8 cellular contexts compared by ENCODE assay signal in the genomic region with DNA sequence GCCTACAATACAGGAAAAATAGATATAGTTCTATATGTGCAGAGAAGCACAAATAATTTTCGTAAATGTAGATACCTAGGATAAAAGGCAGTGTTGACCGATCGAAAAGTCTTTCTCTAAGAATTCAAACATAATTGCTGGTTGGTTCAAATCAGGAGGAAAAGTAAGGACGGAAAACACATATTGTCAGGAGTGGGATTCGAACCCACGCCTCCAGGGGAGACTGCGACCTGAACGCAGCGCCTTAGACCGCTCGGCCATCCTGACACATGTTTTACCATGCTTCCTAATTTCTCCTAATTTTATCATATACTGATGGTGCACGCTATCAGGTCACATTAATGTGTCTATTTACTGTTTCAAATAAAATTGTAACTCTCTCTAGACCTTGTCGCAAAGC. TPM values are rescaled to one million over a fixed set of nuclear protein-coding genes. Genes with fewer than 3 reads are reported as not detected.
A peak's percentile ranks its signal among the peaks of the same experiment; 100 is the strongest.
DNase-seq lines count a peak whose midpoint lies in the region; ATAC-seq, FAIRE-seq and TF ChIP-seq lines count a peak whose summit lies in the region.
"Not testable (repeated sequence)": the region's sequence is repeated elsewhere in the genome, so short reads cannot be mapped to it uniquely, and the experiment has no call there.

No MANE protein-coding gene starts in this region.

- peak; percentile 87 for FAIRE-seq in TTC549 (lab: Jason Lieb, UNC)

- TF ChIP-seq CTCF in GM12865 (IDR thresholded peaks at IDR 0.05; ENCODE audit: insufficient read depth, low read depth, low read length, missing control alignments); ascending aorta (IDR thresholded peaks at IDR 0.05); parathyroid adenoma (IDR thresholded peaks at IDR 0.05); tibial artery (IDR thresholded peaks at IDR 0.05): not testable (repeated sequence)

- H3K27me3 ChIP-seq in ascending aorta; parathyroid adenoma (ENCODE audit: control insufficient read depth, insufficient read depth, low read length); tibial artery: not testable (repeated sequence)

- not testable (repeated sequence) for H3K79me2 ChIP-seq in parathyroid adenoma

- not testable (repeated sequence) for H2AFZ ChIP-seq in parathyroid adenoma

- H3K9ac ChIP-seq in parathyroid adenoma: not testable (repeated sequence)

- not testable (repeated sequence) for H3K4me1 ChIP-seq in ascending aorta, parathyroid adenoma
- H3K4me1 ChIP-seq in tibial artery: peaks cover 0 to 23% (median 5%) of the 10 kb centered on the region in 4 donors

- H3K4me2 ChIP-seq in parathyroid adenoma (ENCODE audit: low read length): not testable (repeated sequence)

- H3K27ac ChIP-seq in ascending aorta: peak overlapping the region; percentile 91 to 97
- H3K27ac ChIP-seq in parathyroid adenoma: not testable (repeated sequence)
- H3K27ac ChIP-seq in tibial artery: peak overlapping the region; percentile 92

- intact Hi-C loops in ascending aorta (cut with DNase I): loop anchor here (5.0 kb wide), 1 partner anchor 197 kb away; no protein-coding TSS in a partner anchor
- intact Hi-C loops in left ventricle myocardium superior (cut with micrococcal nuclease); tibial artery (cut with DNase I; ENCODE audit: low total_unique reads): not testable (repeated sequence)

- H3K9me3 ChIP-seq in ascending aorta; parathyroid adenoma (ENCODE audit: control insufficient read depth, low read length); tibial artery: not testable (repeated sequence)

- peak overlapping the region; percentile 64 for H3K4me3 ChIP-seq in GM12865 (ENCODE audit: low read depth, low read length)
- H3K4me3 ChIP-seq in ascending aorta: peak overlapping the region; percentile 60 to 89
- H3K4me3 ChIP-seq in parathyroid adenoma (ENCODE audit: low read depth, low read length): peak overlapping the region; percentile 68
- peak overlapping the region; percentile 68 to 81 for H3K4me3 ChIP-seq in tibial artery

- H3K36me3 ChIP-seq in ascending aorta; parathyroid adenoma (ENCODE audit: control insufficient read depth, insufficient read depth, low read length); tibial artery: not testable (repeated sequence)

- ATAC-seq in HG02970 (IDR thresholded peaks at IDR 0.05; ENCODE audit: low FRiP score, unreplicated experiment) (peak; percentile 44), left ventricle myocardium superior (peak; percentile 83)

- peak; percentile 84 for DNase-seq in GM12865 (ENCODE audit: low read depth)
- DNase-seq in NCI-H2107 treated with DMSO at 0.1 percent for 48 hours (lab: John Stamatoyannopoulos, UW; ENCODE audit: unreplicated experiment): peak; percentile 20
- peak in 1 of 2 donors; percentile 82 for DNase-seq in ascending aorta (ENCODE audit: low spot score in 2 of 2)
- DNase-seq in left ventricle myocardium superior: peak; percentile 68
- peak; percentile 62 to 77 for DNase-seq in tibial artery

RNA-seq across cellular contexts. Expression of gene HSPA6, which starts 5.8 kb away (rescaled TPM):
- total RNA-seq in ascending aorta: 1.9 TPM
- 1.1 TPM for total RNA-seq in left ventricle myocardium superior

RNA-seq across cellular contexts. Expression of gene FCGR3A, which starts 19.5 kb away (rescaled TPM):
- total RNA-seq in ascending aorta (8.8 TPM), left ventricle myocardium superior (19.9 TPM)

RNA-seq across cellular contexts. Expression of gene FCGR2A, which starts 24.9 kb away (rescaled TPM):
- total RNA-seq in ascending aorta (23.6 TPM), left ventricle myocardium superior (19.9 TPM)
